Comparison of ENCODE assay signal across 30 cellular contexts in genomic region chr3:171965088-171965712, GRCh38.
"Had no signal": no experiment of that assay in that cellular context is flagged by ENCODE, and none has a peak within 500 bp of the region (broad histone marks: within the 10 kb centered on the region; RNA-seq: fewer than 3 reads in every experiment).

No MANE protein-coding gene starts in this region.

- DNase-seq: activated CD4-positive, alpha-beta memory T cell treated with anti-CD3 and anti-CD28 coated beads, Interleukin-2, amount 10 ng/mL, durations not matched to agents 7 days and 5 days; activated CD4-positive, alpha-beta T cell treated with anti-CD3 and anti-CD28 coated beads for 1 hour; activated CD4-positive, alpha-beta T cell treated with anti-CD3 and anti-CD28 coated beads, Interleukin-2, amount 10 ng/mL, durations not matched to agents 7 days and 5 days; activated CD8-positive, alpha-beta memory T cell treated with anti-CD3 and anti-CD28 coated beads, Interleukin-2, amount 50 U/mL, for 48 hours; activated gamma-delta T cell treated with Interleukin-2 at 50 U/mL for 16 hours; activated naive CD8-positive, alpha-beta T cell treated with anti-CD3 and anti-CD28 coated beads, Interleukin-2, amount 50 U/mL, for 24 hours; activated T-cell treated with anti-CD3 and anti-CD28 coated beads, Interleukin-2, amount 50 U/mL, for 24 hours; central memory CD4-positive, alpha-beta T cell; dermis blood vessel endothelial cell; effector CD4-positive, alpha-beta T cell; foreskin keratinocyte; heart right ventricle; islet precursor cell; left cardiac atrium; left ventricle myocardium superior; mammary epithelial cell; naive B cell; nucleus accumbens; right cardiac atrium; stimulated activated CD4-positive, alpha-beta T cell treated with anti-CD3 and anti-CD28 coated beads, Interleukin-2, amount 100 ng/mL, for 48 hours; stimulated activated naive CD8-positive, alpha-beta T cell treated with anti-CD3 and anti-CD28 coated beads, Interleukin-15, Interleukin-2, amounts not matched to agents 100 U/mL and 50 U/mL, for 24 hours; T-helper 2 cell; uterus had no signal

- H3K27ac ChIP-seq: breast epithelium, esophagus muscularis mucosa, foreskin keratinocyte, heart right ventricle, thoracic aorta, uterus had no signal

- H3K27me3 ChIP-seq: breast epithelium, esophagus muscularis mucosa, foreskin keratinocyte, heart right ventricle, uterus had no signal

- H3K27ac Mint-ChIP-seq: activated CD4-positive, alpha-beta memory T cell treated with anti-CD3 and anti-CD28 coated beads, Interleukin-2, amount 10 ng/mL, durations not matched to agents 7 days and 5 days; activated CD4-positive, alpha-beta T cell treated with anti-CD3 and anti-CD28 coated beads, Interleukin-2, amount 10 ng/mL, durations not matched to agents 7 days and 5 days; activated naive CD4-positive, alpha-beta T cell treated with anti-CD3 and anti-CD28 coated beads, Interleukin-2, amount 50 U/mL, for 24 hours; activated naive CD8-positive, alpha-beta T cell treated with anti-CD3 and anti-CD28 coated beads, Interleukin-2, amount 50 U/mL, for 24 hours; activated T-cell treated with anti-CD3 and anti-CD28 coated beads, Interleukin-2, amount 50 U/mL, for 24 hours; mesothelial cell of epicardium; WTC11 had no signal

- ATAC-seq: activated naive CD8-positive, alpha-beta T cell treated with anti-CD3 and anti-CD28 coated beads, Interleukin-2, amount 50 U/mL, for 24 hours; foreskin keratinocyte; heart right ventricle; left cardiac atrium; left ventricle myocardium superior; right cardiac atrium; stimulated activated naive CD8-positive, alpha-beta T cell treated with anti-CD3 and anti-CD28 coated beads, Interleukin-15, Interleukin-2, amounts not matched to agents 100 U/mL and 50 U/mL, for 24 hours; WTC11 had no signal

- H3K4me3 Mint-ChIP-seq: activated CD4-positive, alpha-beta memory T cell treated with anti-CD3 and anti-CD28 coated beads, Interleukin-2, amount 10 ng/mL, durations not matched to agents 7 days and 5 days; activated CD4-positive, alpha-beta T cell treated with anti-CD3 and anti-CD28 coated beads, Interleukin-2, amount 10 ng/mL, durations not matched to agents 7 days and 5 days; activated naive CD4-positive, alpha-beta T cell treated with anti-CD3 and anti-CD28 coated beads, Interleukin-2, amount 50 U/mL, for 24 hours; activated naive CD8-positive, alpha-beta T cell treated with anti-CD3 and anti-CD28 coated beads, Interleukin-2, amount 50 U/mL, for 24 hours; activated T-cell treated with anti-CD3 and anti-CD28 coated beads, Interleukin-2, amount 50 U/mL, for 24 hours; mesothelial cell of epicardium; naive B cell; WTC11 had no signal

- H3K9me3 ChIP-seq: breast epithelium, esophagus muscularis mucosa, thoracic aorta, uterus had no signal

- H3K27me3 Mint-ChIP-seq: activated CD4-positive, alpha-beta memory T cell treated with anti-CD3 and anti-CD28 coated beads, Interleukin-2, amount 10 ng/mL, durations not matched to agents 7 days and 5 days; activated CD4-positive, alpha-beta T cell treated with anti-CD3 and anti-CD28 coated beads, Interleukin-2, amount 10 ng/mL, durations not matched to agents 7 days and 5 days; activated naive CD8-positive, alpha-beta T cell treated with anti-CD3 and anti-CD28 coated beads, Interleukin-2, amount 50 U/mL, for 24 hours had no signal

- H3K4me3 ChIP-seq: breast epithelium, esophagus muscularis mucosa, heart right ventricle, thoracic aorta, uterus had no signal

- H3K36me3 ChIP-seq: breast epithelium, esophagus muscularis mucosa, heart right ventricle, thoracic aorta, uterus had no signal

- FAIRE-seq: colon had no signal

- H3K9me3 Mint-ChIP-seq: activated CD4-positive, alpha-beta T cell treated with anti-CD3 and anti-CD28 coated beads, Interleukin-2, amount 10 ng/mL, durations not matched to agents 7 days and 5 days; activated naive CD8-positive, alpha-beta T cell treated with anti-CD3 and anti-CD28 coated beads, Interleukin-2, amount 50 U/mL, for 24 hours; activated T-cell treated with anti-CD3 and anti-CD28 coated beads, Interleukin-2, amount 50 U/mL, for 24 hours had no signal

- H3K36me3 Mint-ChIP-seq: activated naive CD4-positive, alpha-beta T cell treated with anti-CD3 and anti-CD28 coated beads, Interleukin-2, amount 50 U/mL, for 24 hours; mesothelial cell of epicardium; naive B cell; WTC11 had no signal

- H3K4me1 ChIP-seq: uterus had no signal

- H3K4me1 Mint-ChIP-seq: activated naive CD4-positive, alpha-beta T cell treated with anti-CD3 and anti-CD28 coated beads, Interleukin-2, amount 50 U/mL, for 24 hours; naive B cell had no signal
